ENCODE assay signal across 8 cellular contexts in genomic region chr19:2495130-2495641, GRCh38. TPM values are rescaled to one million over a fixed set of nuclear protein-coding genes. Genes with fewer than 3 reads are reported as not detected.
A peak's percentile ranks its signal among the peaks of the same experiment; 100 is the strongest.
DNase-seq lines count a peak whose midpoint lies in the region; ATAC-seq and TF ChIP-seq lines count a peak whose summit lies in the region.

No MANE protein-coding gene starts in this region.

- H3K4me1 ChIP-seq in mucosa of descending colon (ENCODE audit: low read depth), result peaks cover 42% of the 10 kb centered on the region

- peak overlapping the region; percentile 81 for H3K27ac ChIP-seq in AG04450 (ENCODE audit: low read depth, low read length)
- H3K27ac ChIP-seq in SK-N-MC, result no peak overlapping the region
- peak overlapping the region; percentile 55 for H3K27ac ChIP-seq in epithelial cell of prostate

- H3K36me3 ChIP-seq in SK-N-MC (ENCODE audit: insufficient read depth, low read length), result no peaks in the 10 kb centered on the region
- no peaks in the 10 kb centered on the region for H3K36me3 ChIP-seq in mucosa of descending colon (ENCODE audit: low read depth)

- no peak for DNase-seq in AG04450 (ENCODE audit: low read depth, low spot score)
- peak; percentile 48 for DNase-seq in GOT3 (lab: John Stamatoyannopoulos, UW)
- DNase-seq in SK-N-MC (ENCODE audit: low read depth, low spot score), result no peak
- DNase-seq in epithelial cell of prostate (ENCODE audit: low read depth, low spot score), result no peak
- DNase-seq in mucosa of descending colon, result peak; percentile 92 to 94 (median 93)
- no peak for DNase-seq in activated gamma-delta T cell (lab: John Stamatoyannopoulos, UW)
- DNase-seq in NCI-H128 (lab: John Stamatoyannopoulos, UW; ENCODE audit: unreplicated experiment), result no peak

- H3K27me3 ChIP-seq in AG04450 (ENCODE audit: control insufficient read depth, insufficient read depth, low read length), result no peaks in the 10 kb centered on the region

- H3K4me3 ChIP-seq in AG04450 (ENCODE audit: low read depth, low read length), result peak overlapping the region; percentile 72
- peak overlapping the region; percentile 65 for H3K4me3 ChIP-seq in SK-N-MC
- peak overlapping the region; percentile 22 for H3K4me3 ChIP-seq in mucosa of descending colon

- peak; percentile 86 for ATAC-seq in mucosa of descending colon
- ATAC-seq in GM18520 (IDR thresholded peaks at IDR 0.05; ENCODE audit: unreplicated experiment), result no peak

- H3K9ac ChIP-seq in SK-N-MC (ENCODE audit: insufficient read length), result no peak overlapping the region

- peaks cover 8% of the 10 kb centered on the region; the same call in 1 of the 2 replicates for H3K9me3 ChIP-seq in AG04450 (ENCODE audit: control insufficient read depth, insufficient read depth, low read length)
- no peaks in the 10 kb centered on the region for H3K9me3 ChIP-seq in SK-N-MC (ENCODE audit: low read depth, low read length)
- no peaks in the 10 kb centered on the region for H3K9me3 ChIP-seq in mucosa of descending colon

- POLR2A ChIA-PET in AG04450 (lab: Yijun Ruan, JAX), result interaction anchor here (0.9 to 5.5 kb wide), 4 partner anchors 19 to 48 kb away, joined by 3 to 75 read pairs (median 7); partner anchors contain the start of gene GADD45B

- no peak for TF ChIP-seq CTCF in AG04450 (IDR thresholded peaks at IDR 0.05; ENCODE audit: low read depth, low read length)
- no peak for TF ChIP-seq CTCF in mucosa of descending colon (IDR thresholded peaks at IDR 0.05)

- intact Hi-C loops in mucosa of descending colon (cut with DNase I, micrococcal nuclease), result no loop called here

- CTCF ChIA-PET in AG04450 (lab: Charles Lee), result interaction anchor here (0.7 kb wide), 1 partner anchor 83 kb away, joined by 4 read pairs; no protein-coding TSS in a partner anchor

RNA-seq across cellular contexts. Expression of gene GADD45B, which starts 19.3 kb away (rescaled TPM):
- 18.5 and 24.8 TPM in 2 replicates for polyA plus RNA-seq in AG04450 (2011; rRNA removed)
- polyA minus RNA-seq in AG04450 (2011; rRNA and poly(A)+ RNA removed), result 18.6 and 29.1 TPM in 2 replicates
- 10 to 100 TPM; 30.6 to 45.5 (median 35.9) TPM for total RNA-seq in mucosa of descending colon

RNA-seq across cellular contexts. Expression of gene LMNB2, which starts 38.4 kb away (rescaled TPM):
- 49.5 and 54.3 TPM in 2 replicates for polyA plus RNA-seq in AG04450 (2011; rRNA removed)
- 45.7 and 54.0 TPM in 2 replicates for polyA minus RNA-seq in AG04450 (2011; rRNA and poly(A)+ RNA removed)
- total RNA-seq in mucosa of descending colon, result 10 to 100 TPM; 21.1 to 47.8 (median 22.1) TPM

Comparison
In these comparisons a context has a peak if more than half of its experiments do, and no peak if none do; other contexts are left out.
1. DNase-seq: peak in GOT3 (single experiment) and mucosa of descending colon (3 of 3); none in AG04450 (single experiment), SK-N-MC (single experiment), epithelial cell of prostate (single experiment), activated gamma-delta T cell (single experiment) and NCI-H128 (single experiment).
2. H3K4me3 ChIP-seq: peak in every context shown above with its lines; median percentile 72 in AG04450; 65 in SK-N-MC; 22 in mucosa of descending colon.